Comparison of ENCODE assay signal across 1 cellular context in the genomic region with DNA sequence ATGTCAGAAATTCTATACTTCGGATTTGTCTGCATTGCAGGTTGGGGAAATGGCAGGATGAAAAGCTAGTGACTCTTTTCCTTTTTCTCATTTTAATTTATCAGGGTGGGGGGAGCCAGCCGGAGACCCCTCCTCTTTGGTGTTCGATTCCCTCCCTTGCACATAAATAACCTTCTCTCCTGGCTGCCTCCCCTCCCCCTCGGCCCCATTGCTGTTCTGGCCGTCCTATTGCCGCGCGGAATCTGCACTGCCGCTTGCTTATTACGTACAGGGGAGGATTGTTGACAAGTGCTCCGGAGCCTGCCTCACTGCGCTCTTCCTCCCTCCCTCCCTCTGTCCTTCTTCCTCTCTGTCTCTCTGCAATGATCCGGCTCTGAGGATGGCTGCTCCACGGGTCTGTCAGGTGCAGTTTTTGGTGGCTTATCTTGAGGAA.
TF ChIP-seq lines count a peak whose summit lies in the region.

No MANE protein-coding gene starts in this region.

TF ChIP-seq in K562, 482 proteins besides CTCF, POLR2A, EP300 and RAD21 (continued from another document and continues in another):
- TF ChIP-seq, protein P1, sequence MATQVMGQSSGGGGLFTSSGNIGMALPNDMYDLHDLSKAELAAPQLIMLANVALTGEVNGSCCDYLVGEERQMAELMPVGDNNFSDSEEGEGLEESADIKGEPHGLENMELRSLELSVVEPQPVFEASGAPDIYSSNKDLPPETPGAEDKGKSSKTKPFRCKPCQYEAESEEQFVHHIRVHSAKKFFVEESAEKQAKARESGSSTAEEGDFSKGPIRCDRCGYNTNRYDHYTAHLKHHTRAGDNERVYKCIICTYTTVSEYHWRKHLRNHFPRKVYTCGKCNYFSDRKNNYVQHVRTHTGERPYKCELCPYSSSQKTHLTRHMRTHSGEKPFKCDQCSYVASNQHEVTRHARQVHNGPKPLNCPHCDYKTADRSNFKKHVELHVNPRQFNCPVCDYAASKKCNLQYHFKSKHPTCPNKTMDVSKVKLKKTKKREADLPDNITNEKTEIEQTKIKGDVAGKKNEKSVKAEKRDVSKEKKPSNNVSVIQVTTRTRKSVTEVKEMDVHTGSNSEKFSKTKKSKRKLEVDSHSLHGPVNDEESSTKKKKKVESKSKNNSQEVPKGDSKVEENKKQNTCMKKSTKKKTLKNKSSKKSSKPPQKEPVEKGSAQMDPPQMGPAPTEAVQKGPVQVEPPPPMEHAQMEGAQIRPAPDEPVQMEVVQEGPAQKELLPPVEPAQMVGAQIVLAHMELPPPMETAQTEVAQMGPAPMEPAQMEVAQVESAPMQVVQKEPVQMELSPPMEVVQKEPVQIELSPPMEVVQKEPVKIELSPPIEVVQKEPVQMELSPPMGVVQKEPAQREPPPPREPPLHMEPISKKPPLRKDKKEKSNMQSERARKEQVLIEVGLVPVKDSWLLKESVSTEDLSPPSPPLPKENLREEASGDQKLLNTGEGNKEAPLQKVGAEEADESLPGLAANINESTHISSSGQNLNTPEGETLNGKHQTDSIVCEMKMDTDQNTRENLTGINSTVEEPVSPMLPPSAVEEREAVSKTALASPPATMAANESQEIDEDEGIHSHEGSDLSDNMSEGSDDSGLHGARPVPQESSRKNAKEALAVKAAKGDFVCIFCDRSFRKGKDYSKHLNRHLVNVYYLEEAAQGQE (CRISPR knock-in tag; IDR thresholded peaks at IDR 0.05; ENCODE audit: low read depth): no peak
- TF ChIP-seq MAFG (tag; conservative IDR thresholded peaks at IDR 0.05): no peak
- TF ChIP-seq NCOA4 (IDR thresholded peaks at IDR 0.05; ENCODE audit: partially characterized antibody): no peak
- TF ChIP-seq, protein P2, sequence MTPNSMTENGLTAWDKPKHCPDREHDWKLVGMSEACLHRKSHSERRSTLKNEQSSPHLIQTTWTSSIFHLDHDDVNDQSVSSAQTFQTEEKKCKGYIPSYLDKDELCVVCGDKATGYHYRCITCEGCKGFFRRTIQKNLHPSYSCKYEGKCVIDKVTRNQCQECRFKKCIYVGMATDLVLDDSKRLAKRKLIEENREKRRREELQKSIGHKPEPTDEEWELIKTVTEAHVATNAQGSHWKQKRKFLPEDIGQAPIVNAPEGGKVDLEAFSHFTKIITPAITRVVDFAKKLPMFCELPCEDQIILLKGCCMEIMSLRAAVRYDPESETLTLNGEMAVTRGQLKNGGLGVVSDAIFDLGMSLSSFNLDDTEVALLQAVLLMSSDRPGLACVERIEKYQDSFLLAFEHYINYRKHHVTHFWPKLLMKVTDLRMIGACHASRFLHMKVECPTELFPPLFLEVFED (CRISPR knock-in tag; conservative IDR thresholded peaks at IDR 0.05): no peak
- no peak for TF ChIP-seq IFI16 (CRISPR knock-in tag; IDR thresholded peaks at IDR 0.05)
- no peak for TF ChIP-seq FOXP1 (CRISPR knock-in tag; IDR thresholded peaks at IDR 0.05)
- TF ChIP-seq NR4A1 (CRISPR knock-in tag; IDR thresholded peaks at IDR 0.05): no peak
- TF ChIP-seq NR4A1 (tag; IDR thresholded peaks at IDR 0.05): no peak
- TF ChIP-seq, protein P3, sequence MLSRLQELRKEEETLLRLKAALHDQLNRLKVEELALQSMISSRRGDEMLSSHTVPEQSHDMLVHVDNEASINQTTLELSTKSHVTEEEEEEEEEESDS (CRISPR knock-in tag; IDR thresholded peaks at IDR 0.05): no peak
- no peak for TF ChIP-seq SRSF1 (IDR thresholded peaks at IDR 0.05; ENCODE audit: low read depth, low read length)
- TF ChIP-seq HNRNPLL (IDR thresholded peaks at IDR 0.05; ENCODE audit: low read depth, low read length, poor library complexity, severe bottlenecking): peak; percentile 54
- no peak for TF ChIP-seq MCM2 (IDR thresholded peaks at IDR 0.05; ENCODE audit: low read depth)
- 0 out of 2 replicates have a peak, but pooled peaks have one; percentile 18 for TF ChIP-seq TRIM28 (IDR thresholded peaks at IDR 0.05)
- TF ChIP-seq MXI1 (IDR thresholded peaks at IDR 0.05; ENCODE audit: low read depth, low read length): no peak
- TF ChIP-seq BDP1 (IDR thresholded peaks at IDR 0.05; ENCODE audit: insufficient read depth, insufficient read length): no peak
- TF ChIP-seq HMG20A (CRISPR knock-in tag; conservative IDR thresholded peaks at IDR 0.05): no peak
- no peak for TF ChIP-seq RBM25 (IDR thresholded peaks at IDR 0.05; ENCODE audit: low read depth, low read length, severe bottlenecking)
- no peak for TF ChIP-seq ZNF707 (CRISPR knock-in tag; conservative IDR thresholded peaks at IDR 0.05)
- TF ChIP-seq RCOR1 (IDR thresholded peaks at IDR 0.05; ENCODE audit: borderline replicate concordance in 1 of 2, low read depth in 2 of 2, low read length in 2 of 2): peak in 1 of 2 experiments; percentile 62; a peak in 2 of 4 replicates
- TF ChIP-seq CBFB (CRISPR knock-in tag; IDR thresholded peaks at IDR 0.05): no peak
- TF ChIP-seq, protein P4, sequence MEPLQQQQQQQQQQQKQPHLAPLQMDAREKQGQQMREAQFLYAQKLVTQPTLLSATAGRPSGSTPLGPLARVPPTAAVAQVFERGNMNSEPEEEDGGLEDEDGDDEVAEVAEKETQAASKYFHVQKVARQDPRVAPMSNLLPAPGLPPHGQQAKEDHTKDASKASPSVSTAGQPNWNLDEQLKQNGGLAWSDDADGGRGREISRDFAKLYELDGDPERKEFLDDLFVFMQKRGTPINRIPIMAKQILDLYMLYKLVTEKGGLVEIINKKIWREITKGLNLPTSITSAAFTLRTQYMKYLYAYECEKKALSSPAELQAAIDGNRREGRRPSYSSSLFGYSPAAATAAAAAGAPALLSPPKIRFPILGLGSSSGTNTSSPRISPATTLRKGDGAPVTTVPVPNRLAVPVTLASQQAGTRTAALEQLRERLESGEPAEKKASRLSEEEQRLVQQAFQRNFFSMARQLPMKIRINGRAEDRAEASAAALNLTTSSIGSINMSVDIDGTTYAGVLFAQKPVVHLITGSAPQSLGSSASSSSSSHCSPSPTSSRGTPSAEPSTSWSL (CRISPR knock-in tag; IDR thresholded peaks at IDR 0.05; ENCODE audit: borderline replicate concordance): no peak
- no peak for TF ChIP-seq PTRF (tag; IDR thresholded peaks at IDR 0.05)
- TF ChIP-seq ZNF79 (CRISPR knock-in tag; IDR thresholded peaks at IDR 0.05; ENCODE audit: low read depth): no peak
- TF ChIP-seq, protein P5, sequence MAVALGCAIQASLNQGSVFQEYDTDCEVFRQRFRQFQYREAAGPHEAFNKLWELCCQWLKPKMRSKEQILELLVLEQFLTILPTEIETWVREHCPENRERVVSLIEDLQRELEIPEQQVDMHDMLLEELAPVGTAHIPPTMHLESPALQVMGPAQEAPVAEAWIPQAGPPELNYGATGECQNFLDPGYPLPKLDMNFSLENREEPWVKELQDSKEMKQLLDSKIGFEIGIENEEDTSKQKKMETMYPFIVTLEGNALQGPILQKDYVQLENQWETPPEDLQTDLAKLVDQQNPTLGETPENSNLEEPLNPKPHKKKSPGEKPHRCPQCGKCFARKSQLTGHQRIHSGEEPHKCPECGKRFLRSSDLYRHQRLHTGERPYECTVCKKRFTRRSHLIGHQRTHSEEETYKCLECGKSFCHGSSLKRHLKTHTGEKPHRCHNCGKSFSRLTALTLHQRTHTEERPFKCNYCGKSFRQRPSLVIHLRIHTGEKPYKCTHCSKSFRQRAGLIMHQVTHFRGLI (CRISPR knock-in tag; IDR thresholded peaks at IDR 0.05): no peak
- TF ChIP-seq EGR1 (conservative IDR thresholded peaks at IDR 0.05): no peak
- TF ChIP-seq CXXC5 (CRISPR knock-in tag; IDR thresholded peaks at IDR 0.05): peak; percentile 24; the same call in 1 of the 2 replicates
- no peak for TF ChIP-seq POLR2AphosphoS5 (IDR thresholded peaks at IDR 0.05; ENCODE audit: control insufficient read depth, insufficient read depth, low read depth, low read length)
- no peak for TF ChIP-seq NFE2 (IDR thresholded peaks at IDR 0.05; ENCODE audit: low read depth)
- peak; percentile 24; the same call in 1 of the 2 replicates for TF ChIP-seq JUN (IDR thresholded peaks at IDR 0.05; ENCODE audit: borderline replicate concordance, low read depth, low read length)
- no peak for TF ChIP-seq JUN (CRISPR knock-in tag; IDR thresholded peaks at IDR 0.05; ENCODE audit: borderline replicate concordance)
- TF ChIP-seq LEF1 (IDR thresholded peaks at IDR 0.05): 0 out of 2 replicates have a peak, but pooled peaks have one; percentile 20
- no peak for TF ChIP-seq TAF9B (IDR thresholded peaks at IDR 0.05; ENCODE audit: partially characterized antibody)
- no peak for TF ChIP-seq LARP7 (IDR thresholded peaks at IDR 0.05)
- TF ChIP-seq FOXK1 (CRISPR knock-in tag; IDR thresholded peaks at IDR 0.05; ENCODE audit: borderline replicate concordance): no peak
- TF ChIP-seq HNRNPH1 (optimal IDR thresholded peaks at IDR 0.05; ENCODE audit: low read depth, low read length): no peak
- TF ChIP-seq, protein P6, sequence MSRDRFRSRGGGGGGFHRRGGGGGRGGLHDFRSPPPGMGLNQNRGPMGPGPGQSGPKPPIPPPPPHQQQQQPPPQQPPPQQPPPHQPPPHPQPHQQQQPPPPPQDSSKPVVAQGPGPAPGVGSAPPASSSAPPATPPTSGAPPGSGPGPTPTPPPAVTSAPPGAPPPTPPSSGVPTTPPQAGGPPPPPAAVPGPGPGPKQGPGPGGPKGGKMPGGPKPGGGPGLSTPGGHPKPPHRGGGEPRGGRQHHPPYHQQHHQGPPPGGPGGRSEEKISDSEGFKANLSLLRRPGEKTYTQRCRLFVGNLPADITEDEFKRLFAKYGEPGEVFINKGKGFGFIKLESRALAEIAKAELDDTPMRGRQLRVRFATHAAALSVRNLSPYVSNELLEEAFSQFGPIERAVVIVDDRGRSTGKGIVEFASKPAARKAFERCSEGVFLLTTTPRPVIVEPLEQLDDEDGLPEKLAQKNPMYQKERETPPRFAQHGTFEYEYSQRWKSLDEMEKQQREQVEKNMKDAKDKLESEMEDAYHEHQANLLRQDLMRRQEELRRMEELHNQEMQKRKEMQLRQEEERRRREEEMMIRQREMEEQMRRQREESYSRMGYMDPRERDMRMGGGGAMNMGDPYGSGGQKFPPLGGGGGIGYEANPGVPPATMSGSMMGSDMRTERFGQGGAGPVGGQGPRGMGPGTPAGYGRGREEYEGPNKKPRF (IDR thresholded peaks at IDR 0.05; ENCODE audit: low read depth, low read length): no peak
- peak; percentile 31; the same call in 1 of the 2 replicates for TF ChIP-seq RB1 (IDR thresholded peaks at IDR 0.05; ENCODE audit: low read depth)
- TF ChIP-seq SOX6 (IDR thresholded peaks at IDR 0.05): no peak
- 0 out of 2 replicates have a peak, but pooled peaks have one; percentile 5 for TF ChIP-seq BHLHE40 (IDR thresholded peaks at IDR 0.05; ENCODE audit: low read length)
- no peak for TF ChIP-seq ZBTB1 (CRISPR knock-in tag; IDR thresholded peaks at IDR 0.05; ENCODE audit: borderline replicate concordance, low read depth)
- TF ChIP-seq ILK (tag; IDR thresholded peaks at IDR 0.05; ENCODE audit: borderline replicate concordance, low read depth): no peak
- TF ChIP-seq, protein P7, sequence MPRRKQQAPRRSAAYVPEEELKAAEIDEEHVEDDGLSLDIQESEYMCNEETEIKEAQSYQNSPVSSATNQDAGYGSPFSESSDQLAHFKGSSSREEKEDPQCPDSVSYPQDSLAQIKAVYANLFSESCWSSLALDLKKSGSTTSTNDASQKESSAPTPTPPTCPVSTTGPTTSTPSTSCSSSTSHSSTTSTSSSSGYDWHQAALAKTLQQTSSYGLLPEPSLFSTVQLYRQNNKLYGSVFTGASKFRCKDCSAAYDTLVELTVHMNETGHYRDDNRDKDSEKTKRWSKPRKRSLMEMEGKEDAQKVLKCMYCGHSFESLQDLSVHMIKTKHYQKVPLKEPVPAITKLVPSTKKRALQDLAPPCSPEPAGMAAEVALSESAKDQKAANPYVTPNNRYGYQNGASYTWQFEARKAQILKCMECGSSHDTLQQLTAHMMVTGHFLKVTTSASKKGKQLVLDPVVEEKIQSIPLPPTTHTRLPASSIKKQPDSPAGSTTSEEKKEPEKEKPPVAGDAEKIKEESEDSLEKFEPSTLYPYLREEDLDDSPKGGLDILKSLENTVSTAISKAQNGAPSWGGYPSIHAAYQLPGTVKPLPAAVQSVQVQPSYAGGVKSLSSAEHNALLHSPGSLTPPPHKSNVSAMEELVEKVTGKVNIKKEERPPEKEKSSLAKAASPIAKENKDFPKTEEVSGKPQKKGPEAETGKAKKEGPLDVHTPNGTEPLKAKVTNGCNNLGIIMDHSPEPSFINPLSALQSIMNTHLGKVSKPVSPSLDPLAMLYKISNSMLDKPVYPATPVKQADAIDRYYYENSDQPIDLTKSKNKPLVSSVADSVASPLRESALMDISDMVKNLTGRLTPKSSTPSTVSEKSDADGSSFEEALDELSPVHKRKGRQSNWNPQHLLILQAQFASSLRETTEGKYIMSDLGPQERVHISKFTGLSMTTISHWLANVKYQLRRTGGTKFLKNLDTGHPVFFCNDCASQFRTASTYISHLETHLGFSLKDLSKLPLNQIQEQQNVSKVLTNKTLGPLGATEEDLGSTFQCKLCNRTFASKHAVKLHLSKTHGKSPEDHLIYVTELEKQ (CRISPR knock-in tag; IDR thresholded peaks at IDR 0.05): no peak
- TF ChIP-seq XRCC5 (IDR thresholded peaks at IDR 0.05; ENCODE audit: low read depth, low read length): peak; percentile 48; the same call in 1 of the 2 replicates
- TF ChIP-seq, protein P8, sequence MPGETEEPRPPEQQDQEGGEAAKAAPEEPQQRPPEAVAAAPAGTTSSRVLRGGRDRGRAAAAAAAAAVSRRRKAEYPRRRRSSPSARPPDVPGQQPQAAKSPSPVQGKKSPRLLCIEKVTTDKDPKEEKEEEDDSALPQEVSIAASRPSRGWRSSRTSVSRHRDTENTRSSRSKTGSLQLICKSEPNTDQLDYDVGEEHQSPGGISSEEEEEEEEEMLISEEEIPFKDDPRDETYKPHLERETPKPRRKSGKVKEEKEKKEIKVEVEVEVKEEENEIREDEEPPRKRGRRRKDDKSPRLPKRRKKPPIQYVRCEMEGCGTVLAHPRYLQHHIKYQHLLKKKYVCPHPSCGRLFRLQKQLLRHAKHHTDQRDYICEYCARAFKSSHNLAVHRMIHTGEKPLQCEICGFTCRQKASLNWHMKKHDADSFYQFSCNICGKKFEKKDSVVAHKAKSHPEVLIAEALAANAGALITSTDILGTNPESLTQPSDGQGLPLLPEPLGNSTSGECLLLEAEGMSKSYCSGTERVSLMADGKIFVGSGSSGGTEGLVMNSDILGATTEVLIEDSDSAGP (CRISPR knock-in tag; IDR thresholded peaks at IDR 0.05): no peak
- TF ChIP-seq GTF2F1 (IDR thresholded peaks at IDR 0.05; ENCODE audit: low read depth, low read length): no peak
- TF ChIP-seq, protein P9, sequence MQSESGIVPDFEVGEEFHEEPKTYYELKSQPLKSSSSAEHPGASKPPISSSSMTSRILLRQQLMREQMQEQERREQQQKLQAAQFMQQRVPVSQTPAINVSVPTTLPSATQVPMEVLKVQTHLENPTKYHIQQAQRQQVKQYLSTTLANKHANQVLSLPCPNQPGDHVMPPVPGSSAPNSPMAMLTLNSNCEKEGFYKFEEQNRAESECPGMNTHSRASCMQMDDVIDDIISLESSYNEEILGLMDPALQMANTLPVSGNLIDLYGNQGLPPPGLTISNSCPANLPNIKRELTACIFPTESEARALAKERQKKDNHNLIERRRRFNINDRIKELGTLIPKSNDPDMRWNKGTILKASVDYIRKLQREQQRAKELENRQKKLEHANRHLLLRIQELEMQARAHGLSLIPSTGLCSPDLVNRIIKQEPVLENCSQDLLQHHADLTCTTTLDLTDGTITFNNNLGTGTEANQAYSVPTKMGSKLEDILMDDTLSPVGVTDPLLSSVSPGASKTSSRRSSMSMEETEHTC (IDR thresholded peaks at IDR 0.05): no peak
- TF ChIP-seq SIN3A (IDR thresholded peaks at IDR 0.05; ENCODE audit: borderline replicate concordance in 2 of 2, control insufficient read depth in 1 of 2, low read depth in 2 of 2, low read length in 2 of 2): 0 out of 4 replicates have a peak, but pooled peaks of 1 of the 2 experiments have one; percentile 17
- TF ChIP-seq ZNF75A (CRISPR knock-in tag; IDR thresholded peaks at IDR 0.05): no peak
- no peak for TF ChIP-seq MBD2 (IDR thresholded peaks at IDR 0.05; ENCODE audit: borderline replicate concordance, low read depth)
